9 cellular contexts compared by ENCODE assay signal in the genomic region with DNA sequence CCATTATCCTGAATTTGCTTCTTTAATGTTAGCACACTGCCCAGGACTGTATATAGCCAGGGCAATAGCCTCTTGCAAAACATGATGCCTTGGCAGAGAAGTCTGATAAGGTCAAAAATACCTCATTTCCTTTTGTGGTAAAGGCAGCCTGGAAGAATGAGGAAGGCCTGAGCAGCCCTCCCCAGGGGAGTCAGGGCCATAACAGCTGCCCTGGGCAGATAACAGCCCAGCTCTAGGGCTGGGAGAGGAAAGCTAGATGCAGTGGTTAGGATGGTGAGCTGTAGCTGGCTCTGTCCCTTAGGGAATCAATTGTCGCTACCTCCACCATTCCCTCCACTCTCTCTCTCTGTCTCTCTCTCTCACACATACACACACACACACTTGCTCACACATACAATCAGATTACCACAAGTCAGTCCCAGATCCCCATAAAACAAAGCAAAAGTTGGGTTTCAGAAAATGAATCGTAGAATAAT. TPM values are rescaled to one million over a fixed set of nuclear protein-coding genes. Genes with fewer than 3 reads are reported as not detected.
DNase-seq lines count a peak whose midpoint lies in the region; ATAC-seq, FAIRE-seq and TF ChIP-seq lines count a peak whose summit lies in the region.
"Had no signal": no experiment of that assay in that cellular context is flagged by ENCODE, and none has a peak within 500 bp of the region (broad histone marks: within the 10 kb centered on the region; RNA-seq: fewer than 3 reads in every experiment).

No MANE protein-coding gene starts in this region.

- H3K4me2 ChIP-seq in endothelial cell of umbilical vein (ENCODE audit: insufficient read depth, low read length): no peak overlapping the region

- H3K36me3 ChIP-seq in endothelial cell of umbilical vein (ENCODE audit: control insufficient read depth in 2 of 2, extremely low read depth in 1 of 2, insufficient read depth in 2 of 2, low read length in 2 of 2) (no peaks in the 10 kb centered on the region), pancreas (no peaks in the 10 kb centered on the region)

- no peaks in the 10 kb centered on the region for H3K79me2 ChIP-seq in endothelial cell of umbilical vein (ENCODE audit: control insufficient read depth, insufficient read depth, low read length)

- TF ChIP-seq POLR2A in endothelial cell of umbilical vein (IDR thresholded peaks at IDR 0.05; ENCODE audit: low read depth, low read length): no peak
- TF ChIP-seq POLR2A in GM12892 (IDR thresholded peaks at IDR 0.05; ENCODE audit: low read depth, low read length): no peak

- H3K27me3 ChIP-seq in endothelial cell of umbilical vein (ENCODE audit: control insufficient read depth in 2 of 2, insufficient read depth in 2 of 2, low read length in 2 of 2) (no peaks in the 10 kb centered on the region), pancreas (peaks cover 0 to 4% (median 0%) of the 10 kb centered on the region in 4 donors)

- TF ChIP-seq CTCF in endothelial cell of umbilical vein (IDR thresholded peaks at IDR 0.05; ENCODE audit: extremely low read depth in 1 of 2, insufficient read depth in 1 of 2, low read depth in 1 of 2, low read length in 2 of 2) (no peak), pancreas (IDR thresholded peaks at IDR 0.05) (no peak)

- 78 to 88% methylated on average over 2 of the region's 2 CpGs for WGBS in pancreas, 2 donors

- no peaks in the 10 kb centered on the region for H3K9me3 ChIP-seq in endothelial cell of umbilical vein (replicated peaks; ENCODE audit: control insufficient read depth, insufficient read depth, low read length)
- no peaks in the 10 kb centered on the region for H3K9me3 ChIP-seq in pancreas

- H3K9ac ChIP-seq in endothelial cell of umbilical vein (replicated peaks; ENCODE audit: extremely low read depth, insufficient read depth, low read length): no peak overlapping the region

- DNase-seq in GM03348 (ENCODE audit: low spot score): peak; percentile 2
- DNase-seq in NOMO-1 (lab: John Stamatoyannopoulos, UW; ENCODE audit: unreplicated experiment in 2 of 2): peak; percentile 85 to 92
- DNase-seq in endothelial cell of umbilical vein (ENCODE audit: low read depth, low spot score): peak; percentile 12
- no peak for DNase-seq in pancreas
- DNase-seq in GM12892 (ENCODE audit: insufficient read length): no peak
- no peak for DNase-seq in left lobe of liver (ENCODE audit: low spot score)
- no peak for DNase-seq in mesenteric fat pad (ENCODE audit: low spot score)
- DNase-seq: NCI-H1436 treated with DMSO at 0.1 percent for 48 hours had no signal

- FAIRE-seq in endothelial cell of umbilical vein (lab: Jason Lieb, UNC): no peak
- no peak for FAIRE-seq in pancreas (lab: Jason Lieb, UNC)
- no peak for FAIRE-seq in GM12892 (lab: Jason Lieb, UNC)

- POLR2A ChIA-PET in endothelial cell of umbilical vein (lab: Charles Lee): no interaction called here

- H3K9me1 ChIP-seq in endothelial cell of umbilical vein (replicated peaks; ENCODE audit: control insufficient read depth, extremely low read depth, insufficient read depth, low read length): no peaks in the 10 kb centered on the region

- no peak overlapping the region for H2AFZ ChIP-seq in endothelial cell of umbilical vein (ENCODE audit: low read depth, low read length)

- H3K4me3 ChIP-seq in endothelial cell of umbilical vein (replicated peaks in 1 of 3; ENCODE audit: insufficient read depth in 1 of 3, low read depth in 1 of 3, low read length in 3 of 3) (no peak overlapping the region), pancreas (no peak overlapping the region)

- H3K27ac ChIP-seq in endothelial cell of umbilical vein (ENCODE audit: insufficient read depth, low read depth, low read length) (no peak overlapping the region), pancreas (no peak overlapping the region)

- intact Hi-C loops in endothelial cell of umbilical vein (cut with micrococcal nuclease) (no loop called here), pancreas (cut with DNase I) (no loop called here)

- H4K20me1 ChIP-seq in endothelial cell of umbilical vein (replicated peaks; ENCODE audit: control insufficient read depth, extremely low read depth, insufficient read depth, low read length): no peaks in the 10 kb centered on the region

- H3K4me1 ChIP-seq in endothelial cell of umbilical vein (ENCODE audit: control insufficient read depth, extremely low read depth, insufficient read depth, low read length) (no peaks in the 10 kb centered on the region), pancreas (no peaks in the 10 kb centered on the region)

- no TSS peak for BruUV-seq in endothelial cell of umbilical vein (replicated peaks; lab: Mats Ljungman, UMichigan)

- CTCF ChIA-PET in endothelial cell of umbilical vein (lab: Charles Lee): no interaction called here

- dilution Hi-C loops in endothelial cell of umbilical vein (cut with MboI; ENCODE audit: extremely low pct_ligation_motif_present, low sequenced_read_pairs): no loop called here

- ATAC-seq in pancreas: peak in 3 of 4 donors; percentile 48 to 72 (median 50)
- ATAC-seq in left lobe of liver: no peak
- no peak for ATAC-seq in GM18498 (IDR thresholded peaks at IDR 0.05; ENCODE audit: unreplicated experiment)

TF ChIP-seq in endothelial cell of umbilical vein, 7 proteins besides CTCF, POLR2A, EP300 and RAD21:
- no peak for TF ChIP-seq JUN (IDR thresholded peaks at IDR 0.05; ENCODE audit: borderline replicate concordance, insufficient read depth, insufficient read length, low read depth)
- TF ChIP-seq GATA2 (IDR thresholded peaks at IDR 0.05; ENCODE audit: insufficient read depth, insufficient read length, low read depth, low read length): peak; percentile 17

RNA-seq across cellular contexts. Expression of a gene that starts 29.2 kb away (rescaled TPM):
- total RNA-seq in endothelial cell of umbilical vein (not detected in 2 replicates), pancreas (1 to 10 TPM in 1 of 6 donors, under 1 TPM in 5; 0.09 to 1.9 (median 0.30) TPM), left lobe of liver (0.10 TPM), mesenteric fat pad (0.29 TPM)
- polyA plus RNA-seq in endothelial cell of umbilical vein (0.03 TPM in 1 of 2 replicates, not detected in the other), pancreas (under 1 TPM; 0.53 to 0.68 TPM)
- polyA plus RNA-seq in endothelial cell of umbilical vein (2011; cell fraction: cytosol; rRNA removed): 0.04 TPM in 1 of 2 replicates, not detected in the other
- 0.04 TPM in 1 of 2 replicates, not detected in the other for polyA plus RNA-seq in endothelial cell of umbilical vein (2011; cell fraction: nucleus; rRNA removed)
- not detected in 2 replicates for polyA plus RNA-seq in endothelial cell of umbilical vein (2012)
- not detected in 2 replicates for polyA minus RNA-seq in endothelial cell of umbilical vein
- polyA minus RNA-seq in endothelial cell of umbilical vein (2011; cell fraction: cytosol; rRNA and poly(A)+ RNA removed): not detected
- polyA minus RNA-seq in endothelial cell of umbilical vein (2011; cell fraction: nucleus; rRNA and poly(A)+ RNA removed): 0.19 TPM in 1 of 2 replicates, not detected in the other
- polyA plus RNA-seq in GM12892 (2012; ENCODE audit: missing spikeins): not detected

Comparison
In these comparisons a context has a peak if more than half of its experiments do, and no peak if none do; other contexts are left out.
1. DNase-seq: peak in GM03348 (single experiment), NOMO-1 (2 of 2) and endothelial cell of umbilical vein (single experiment); none in pancreas (0 of 6), GM12892 (single experiment), left lobe of liver (single experiment) and mesenteric fat pad (single experiment).
2. ATAC-seq: peak in pancreas (3 of 4); none in left lobe of liver (single experiment) and GM18498 (single experiment).